In the genomic region with DNA sequence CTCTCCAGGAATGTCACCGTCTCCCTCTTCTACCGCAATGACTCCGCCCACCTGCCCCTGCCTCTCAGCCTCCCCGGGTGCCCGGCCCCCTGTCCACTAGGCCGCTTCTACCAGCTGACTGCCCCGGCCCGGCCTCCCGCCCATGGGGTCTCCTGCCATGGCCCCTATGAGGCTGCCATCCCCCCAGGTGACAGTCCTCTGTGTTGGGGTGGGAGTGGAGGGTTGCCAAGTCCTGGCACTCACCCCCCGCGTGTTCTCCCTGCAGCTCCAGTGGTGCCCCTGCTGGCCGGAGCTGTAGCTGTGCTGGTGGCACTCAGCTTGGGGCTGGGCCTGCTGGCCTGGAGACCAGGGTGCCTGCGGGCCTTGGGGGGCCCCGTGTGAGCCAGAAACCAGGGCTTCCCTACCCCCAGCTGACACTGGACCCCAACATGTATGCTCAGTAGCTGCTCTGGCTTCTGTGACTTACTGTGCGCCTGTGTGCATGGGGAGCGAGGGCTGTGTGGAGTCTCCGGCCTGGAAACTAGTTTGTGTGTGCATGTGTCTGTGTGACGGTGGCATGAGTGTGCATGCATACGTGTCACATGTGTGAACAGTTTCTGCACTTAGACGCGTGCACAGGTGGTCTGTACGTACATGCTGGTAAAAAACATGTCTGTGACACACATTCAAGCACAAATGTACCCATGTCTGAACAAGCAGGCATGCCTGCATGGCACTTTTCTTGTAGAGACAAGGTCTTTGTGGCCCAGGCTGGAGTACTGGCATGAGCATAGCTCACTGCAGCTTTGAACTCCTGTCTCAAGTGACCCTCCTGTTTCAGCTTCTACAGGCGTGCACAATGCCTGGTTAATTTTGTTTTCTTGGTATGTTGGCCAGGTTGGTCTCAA, we compare ENCODE assay signal across 10 cellular contexts. TPM values are rescaled to one million over a fixed set of nuclear protein-coding genes. Genes with fewer than 3 reads are reported as not detected.
DNase-seq lines count a peak whose midpoint lies in the region; ATAC-seq, FAIRE-seq and TF ChIP-seq lines count a peak whose summit lies in the region.
"Had no signal": no experiment of that assay in that cellular context is flagged by ENCODE, and none has a peak within 500 bp of the region (broad histone marks: within the 10 kb centered on the region; RNA-seq: fewer than 3 reads in every experiment).

No MANE protein-coding gene starts in this region.

- CTCF ChIA-PET in A673 (lab: Charles Lee) = interaction anchor here (1.0 kb wide), 1 partner anchor 10 kb away, joined by 3 read pairs; no protein-coding TSS in a partner anchor

- ATAC-seq in HG03135 (IDR thresholded peaks at IDR 0.05; ENCODE audit: unreplicated experiment) = no peak

- H3K4me3 ChIP-seq in A673 (ENCODE audit: low read depth, low read length, poor library complexity, severe bottlenecking) = no peak overlapping the region
- H3K4me3 ChIP-seq in GM12864 (ENCODE audit: low read depth, low read length) = no peak overlapping the region
- no peak overlapping the region for H3K4me3 ChIP-seq in bronchial epithelial cell (ENCODE audit: low read depth, low read length)
- H3K4me3 ChIP-seq: heart left ventricle, spleen had no signal

- TF ChIP-seq CTCF in A673 (conservative IDR thresholded peaks at IDR 0.05; ENCODE audit: low read depth, low read length) (peak; percentile 58), GM12864 (IDR thresholded peaks at IDR 0.05; ENCODE audit: low read depth, low read length, missing control alignments) (peak; percentile 43), bronchial epithelial cell (IDR thresholded peaks at IDR 0.05; ENCODE audit: insufficient read depth, low read length, severe bottlenecking) (peak; percentile 32), glutamatergic neuron (IDR thresholded peaks at IDR 0.05; ENCODE audit: partially characterized antibody, unreplicated experiment) (no peak)

- H3K36me3 ChIP-seq in A673 (ENCODE audit: insufficient read depth, low read length, poor library complexity, severe bottlenecking) = peaks cover 42% of the 10 kb centered on the region
- peaks cover 22% of the 10 kb centered on the region for H3K36me3 ChIP-seq in bronchial epithelial cell (ENCODE audit: control insufficient read depth, insufficient read depth, low read length)

- H3K27me3 ChIP-seq in A673 (replicated peaks; ENCODE audit: insufficient read depth, low read depth, low read length, poor library complexity) = no peaks in the 10 kb centered on the region
- no peaks in the 10 kb centered on the region for H3K27me3 ChIP-seq in bronchial epithelial cell (ENCODE audit: control insufficient read depth, insufficient read depth, low read length)

- no peak overlapping the region for H3K27ac Mint-ChIP-seq in glutamatergic neuron (ENCODE audit: unreplicated experiment)

- no peak for FAIRE-seq in bronchial epithelial cell (lab: Jason Lieb, UNC)

- H3K4me3 Mint-ChIP-seq in glutamatergic neuron (ENCODE audit: unreplicated experiment) = no peak overlapping the region

- H3K9me3 Mint-ChIP-seq in glutamatergic neuron (ENCODE audit: unreplicated experiment) = peaks cover 7% of the 10 kb centered on the region

- peaks cover 7% of the 10 kb centered on the region for H3K36me3 Mint-ChIP-seq in glutamatergic neuron (ENCODE audit: unreplicated experiment)

- intact Hi-C loops in A673 (cut with micrococcal nuclease; ENCODE audit: unreplicated experiment) = loop anchor here (5.0 kb wide), 1 partner anchor 127 kb away; no protein-coding TSS in a partner anchor

- H3K27ac ChIP-seq in A673 (ENCODE audit: low read depth, low read length, poor library complexity, severe bottlenecking) = no peak overlapping the region
- H3K27ac ChIP-seq: heart left ventricle, spleen had no signal

- peaks cover 16% of the 10 kb centered on the region for H3K4me1 ChIP-seq in A673 (ENCODE audit: insufficient read depth, low read length, poor library complexity, severe bottlenecking)
- H3K4me1 ChIP-seq: heart left ventricle had no signal

- BruUV-seq in A673 (replicated peaks; lab: Mats Ljungman, UMichigan) = no TSS peak

- H3K4me1 Mint-ChIP-seq in glutamatergic neuron (ENCODE audit: low read depth, unreplicated experiment) = no peaks in the 10 kb centered on the region

- POLR2A ChIA-PET in A673 (lab: Charles Lee; ENCODE audit: low non-redundant PET) = interaction anchor here (0.6 kb wide), 1 partner anchor 449 kb away, joined by 4 read pairs; no protein-coding TSS in a partner anchor

- H3K27me3 Mint-ChIP-seq in glutamatergic neuron (ENCODE audit: unreplicated experiment) = no peaks in the 10 kb centered on the region

- peak; percentile 69 for DNase-seq in A673 (ENCODE audit: low spot score)
- DNase-seq in GM12864 (ENCODE audit: low read depth) = no peak
- DNase-seq in NCI-H69 (lab: John Stamatoyannopoulos, UW) = peak; percentile 78
- DNase-seq in bronchial epithelial cell (ENCODE audit: low read depth) = no peak
- no peak for DNase-seq in NCI-H1436 treated with DMSO at 0.1 percent for 48 hours (lab: John Stamatoyannopoulos, UW)
- DNase-seq in kidney tubule cell (ENCODE audit: low spot score) = no peak
- DNase-seq in glutamatergic neuron = no peak
- DNase-seq: heart left ventricle, spleen had no signal

- no peaks in the 10 kb centered on the region for H3K9me3 ChIP-seq in A673 (ENCODE audit: low read depth, low read length, poor library complexity, severe bottlenecking)
- H3K9me3 ChIP-seq: heart left ventricle, spleen had no signal

RNA-seq across cellular contexts. Expression of gene ACP4, which starts 4.8 kb away (rescaled TPM):
- total RNA-seq in A673 (2021) = not detected in 2 replicates
- total RNA-seq in bronchial epithelial cell = not detected in 2 replicates
- not detected for total RNA-seq in glutamatergic neuron (ENCODE audit: unreplicated experiment)
- total RNA-seq: heart left ventricle, spleen had no signal

RNA-seq across cellular contexts. Expression of gene GPR32, which starts 24.8 kb away (rescaled TPM):
- total RNA-seq in A673 (2021) (not detected in 2 replicates), bronchial epithelial cell (not detected in 2 replicates), glutamatergic neuron (ENCODE audit: unreplicated experiment) (not detected)
- total RNA-seq: heart left ventricle, spleen had no signal

RNA-seq across cellular contexts. Expression of gene KLK1, which starts 28.6 kb away (rescaled TPM):
- total RNA-seq in A673 (2021) (0.68 TPM in 1 of 2 replicates, not detected in the other), bronchial epithelial cell (not detected in 2 replicates), glutamatergic neuron (ENCODE audit: unreplicated experiment) (0.49 TPM)

RNA-seq across cellular contexts. Expression of gene KLK15, which starts 38.4 kb away (rescaled TPM):
- total RNA-seq in A673 (2021) (not detected in 2 replicates), bronchial epithelial cell (not detected in 2 replicates), glutamatergic neuron (ENCODE audit: unreplicated experiment) (not detected)
- total RNA-seq: heart left ventricle, spleen had no signal

RNA-seq across cellular contexts. Expression of gene KLK3, which starts 59.7 kb away (rescaled TPM):
- total RNA-seq in A673 (2021) (not detected in 2 replicates), bronchial epithelial cell (not detected in 2 replicates), glutamatergic neuron (ENCODE audit: unreplicated experiment) (not detected)
- total RNA-seq: heart left ventricle, spleen had no signal

Comparison
In these comparisons a context has a peak if more than half of its experiments do, and no peak if none do; other contexts are left out.
1. DNase-seq: peak in A673 (single experiment) and NCI-H69 (single experiment); none in GM12864 (single experiment), bronchial epithelial cell (single experiment), NCI-H1436 treated with DMSO at 0.1 percent for 48 hours (single experiment), kidney tubule cell (single experiment) and glutamatergic neuron (single experiment).